In the genomic region with DNA sequence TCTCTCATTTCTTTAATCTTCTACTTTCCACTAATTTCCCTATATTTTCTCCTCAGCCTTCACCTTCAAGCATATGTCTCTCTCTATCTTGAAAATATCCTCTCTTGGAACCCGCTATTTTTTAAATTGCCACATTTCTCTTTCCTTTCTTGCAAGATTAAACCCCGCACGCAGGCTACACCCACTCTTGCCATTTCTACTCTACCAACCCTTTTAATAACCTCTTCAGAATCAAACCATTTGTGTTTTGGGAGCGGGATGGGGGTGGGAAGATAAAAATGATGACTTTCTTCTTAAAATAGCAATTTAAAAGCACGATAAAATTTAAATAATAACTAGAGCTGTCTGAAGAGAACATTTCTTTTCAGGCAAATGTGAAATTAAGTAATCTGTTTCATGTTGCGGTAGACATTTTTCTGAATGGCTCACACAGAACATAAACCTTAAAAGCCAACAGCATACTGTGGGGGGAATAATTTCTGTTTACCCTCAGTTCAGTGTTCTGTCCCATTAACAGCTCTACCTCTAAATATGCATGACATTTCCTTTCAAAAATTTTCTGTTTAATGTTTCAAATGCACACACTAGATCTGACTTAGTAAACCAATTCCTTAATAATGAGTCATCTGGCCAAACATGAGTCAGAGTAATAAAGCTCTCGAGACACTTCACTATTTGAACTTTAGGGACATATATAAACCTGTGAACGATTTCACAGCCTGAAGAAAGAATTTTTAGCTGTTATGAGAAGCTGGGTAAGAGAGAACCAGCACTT, we compare ENCODE assay signal across 1 cellular context.
TF ChIP-seq lines count a peak whose summit lies in the region.

No MANE protein-coding gene starts in this region.

TF ChIP-seq in HEK293, 187 proteins besides CTCF, POLR2A, EP300 and RAD21 (continued from another document and continues in another):
- TF ChIP-seq, protein P1, sequence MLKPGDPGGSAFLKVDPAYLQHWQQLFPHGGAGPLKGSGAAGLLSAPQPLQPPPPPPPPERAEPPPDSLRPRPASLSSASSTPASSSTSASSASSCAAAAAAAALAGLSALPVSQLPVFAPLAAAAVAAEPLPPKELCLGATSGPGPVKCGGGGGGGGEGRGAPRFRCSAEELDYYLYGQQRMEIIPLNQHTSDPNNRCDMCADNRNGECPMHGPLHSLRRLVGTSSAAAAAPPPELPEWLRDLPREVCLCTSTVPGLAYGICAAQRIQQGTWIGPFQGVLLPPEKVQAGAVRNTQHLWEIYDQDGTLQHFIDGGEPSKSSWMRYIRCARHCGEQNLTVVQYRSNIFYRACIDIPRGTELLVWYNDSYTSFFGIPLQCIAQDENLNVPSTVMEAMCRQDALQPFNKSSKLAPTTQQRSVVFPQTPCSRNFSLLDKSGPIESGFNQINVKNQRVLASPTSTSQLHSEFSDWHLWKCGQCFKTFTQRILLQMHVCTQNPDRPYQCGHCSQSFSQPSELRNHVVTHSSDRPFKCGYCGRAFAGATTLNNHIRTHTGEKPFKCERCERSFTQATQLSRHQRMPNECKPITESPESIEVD (tag by site-specific recombination; IDR thresholded peaks at IDR 0.05): peak; percentile 95
- TF ChIP-seq ZXDB (tag by site-specific recombination; IDR thresholded peaks at IDR 0.05) (peak; percentile 32; the same call in 1 of the 2 replicates), ZBTB20 (tag by site-specific recombination; IDR thresholded peaks at IDR 0.05) (no peak), ZNF366 (tag by site-specific recombination; conservative IDR thresholded peaks at IDR 0.05) (peak; percentile 74), ZNF335 (tag by site-specific recombination; conservative IDR thresholded peaks at IDR 0.05) (peak; percentile 35; the same call in 1 of the 2 replicates), ZBTB7A (tag by site-specific recombination; IDR thresholded peaks at IDR 0.05; ENCODE audit: low read depth) (no peak), SETDB1 (IDR thresholded peaks at IDR 0.05; ENCODE audit: insufficient read length, low read length) (peak; percentile 14), ZNF341 (tag by site-specific recombination; IDR thresholded peaks at IDR 0.05; ENCODE audit: low read depth) (no peak), ZBTB1 (tag by site-specific recombination; IDR thresholded peaks at IDR 0.05) (no peak), ZNF510 (tag by site-specific recombination; IDR thresholded peaks at IDR 0.05; ENCODE audit: insufficient replicate concordance) (no peak), ZNF629 (tag by site-specific recombination; IDR thresholded peaks at IDR 0.05) (peak; percentile 80), ZNF544 (tag by site-specific recombination; IDR thresholded peaks at IDR 0.05) (no peak), ZFP69B (tag by site-specific recombination; IDR thresholded peaks at IDR 0.05) (peak; percentile 49; the same call in 1 of the 2 replicates), SP3 (tag by site-specific recombination; IDR thresholded peaks at IDR 0.05) (peak; percentile 26; the same call in 1 of the 2 replicates), OSR2 (tag by site-specific recombination; IDR thresholded peaks at IDR 0.05) (peak; percentile 15; the same call in 1 of the 2 replicates), GLI4 (tag by site-specific recombination; IDR thresholded peaks at IDR 0.05) (no peak), ZNF132 (tag by site-specific recombination; IDR thresholded peaks at IDR 0.05; ENCODE audit: borderline replicate concordance) (no peak), ZNF768 (tag by site-specific recombination; IDR thresholded peaks at IDR 0.05) (no peak), ZSCAN23 (tag by site-specific recombination; IDR thresholded peaks at IDR 0.05) (0 out of 2 replicates have a peak, but pooled peaks have one; percentile 33), WT1 (tag by site-specific recombination; IDR thresholded peaks at IDR 0.05) (no peak), SP7 (tag by site-specific recombination; IDR thresholded peaks at IDR 0.05) (peak; percentile 62; the same call in 1 of the 2 replicates), FEZF1 (tag by site-specific recombination; IDR thresholded peaks at IDR 0.05) (0 out of 2 replicates have a peak, but pooled peaks have one; percentile 37), ZNF530 (tag by site-specific recombination; IDR thresholded peaks at IDR 0.05; ENCODE audit: low read depth) (no peak), ZNF239 (tag by site-specific recombination; IDR thresholded peaks at IDR 0.05) (no peak), PRDM1 (tag by site-specific recombination; IDR thresholded peaks at IDR 0.05) (peak; percentile 22; the same call in 1 of the 2 replicates)
- TF ChIP-seq, protein P2, sequence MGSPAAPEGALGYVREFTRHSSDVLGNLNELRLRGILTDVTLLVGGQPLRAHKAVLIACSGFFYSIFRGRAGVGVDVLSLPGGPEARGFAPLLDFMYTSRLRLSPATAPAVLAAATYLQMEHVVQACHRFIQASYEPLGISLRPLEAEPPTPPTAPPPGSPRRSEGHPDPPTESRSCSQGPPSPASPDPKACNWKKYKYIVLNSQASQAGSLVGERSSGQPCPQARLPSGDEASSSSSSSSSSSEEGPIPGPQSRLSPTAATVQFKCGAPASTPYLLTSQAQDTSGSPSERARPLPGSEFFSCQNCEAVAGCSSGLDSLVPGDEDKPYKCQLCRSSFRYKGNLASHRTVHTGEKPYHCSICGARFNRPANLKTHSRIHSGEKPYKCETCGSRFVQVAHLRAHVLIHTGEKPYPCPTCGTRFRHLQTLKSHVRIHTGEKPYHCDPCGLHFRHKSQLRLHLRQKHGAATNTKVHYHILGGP (tag by site-specific recombination; IDR thresholded peaks at IDR 0.05): no peak
- TF ChIP-seq, protein P3, sequence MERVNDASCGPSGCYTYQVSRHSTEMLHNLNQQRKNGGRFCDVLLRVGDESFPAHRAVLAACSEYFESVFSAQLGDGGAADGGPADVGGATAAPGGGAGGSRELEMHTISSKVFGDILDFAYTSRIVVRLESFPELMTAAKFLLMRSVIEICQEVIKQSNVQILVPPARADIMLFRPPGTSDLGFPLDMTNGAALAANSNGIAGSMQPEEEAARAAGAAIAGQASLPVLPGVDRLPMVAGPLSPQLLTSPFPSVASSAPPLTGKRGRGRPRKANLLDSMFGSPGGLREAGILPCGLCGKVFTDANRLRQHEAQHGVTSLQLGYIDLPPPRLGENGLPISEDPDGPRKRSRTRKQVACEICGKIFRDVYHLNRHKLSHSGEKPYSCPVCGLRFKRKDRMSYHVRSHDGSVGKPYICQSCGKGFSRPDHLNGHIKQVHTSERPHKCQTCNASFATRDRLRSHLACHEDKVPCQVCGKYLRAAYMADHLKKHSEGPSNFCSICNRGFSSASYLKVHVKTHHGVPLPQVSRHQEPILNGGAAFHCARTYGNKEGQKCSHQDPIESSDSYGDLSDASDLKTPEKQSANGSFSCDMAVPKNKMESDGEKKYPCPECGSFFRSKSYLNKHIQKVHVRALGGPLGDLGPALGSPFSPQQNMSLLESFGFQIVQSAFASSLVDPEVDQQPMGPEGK (tag by site-specific recombination; IDR thresholded peaks at IDR 0.05): 0 out of 2 replicates have a peak, but pooled peaks have one; percentile 26
- TF ChIP-seq, protein P4, sequence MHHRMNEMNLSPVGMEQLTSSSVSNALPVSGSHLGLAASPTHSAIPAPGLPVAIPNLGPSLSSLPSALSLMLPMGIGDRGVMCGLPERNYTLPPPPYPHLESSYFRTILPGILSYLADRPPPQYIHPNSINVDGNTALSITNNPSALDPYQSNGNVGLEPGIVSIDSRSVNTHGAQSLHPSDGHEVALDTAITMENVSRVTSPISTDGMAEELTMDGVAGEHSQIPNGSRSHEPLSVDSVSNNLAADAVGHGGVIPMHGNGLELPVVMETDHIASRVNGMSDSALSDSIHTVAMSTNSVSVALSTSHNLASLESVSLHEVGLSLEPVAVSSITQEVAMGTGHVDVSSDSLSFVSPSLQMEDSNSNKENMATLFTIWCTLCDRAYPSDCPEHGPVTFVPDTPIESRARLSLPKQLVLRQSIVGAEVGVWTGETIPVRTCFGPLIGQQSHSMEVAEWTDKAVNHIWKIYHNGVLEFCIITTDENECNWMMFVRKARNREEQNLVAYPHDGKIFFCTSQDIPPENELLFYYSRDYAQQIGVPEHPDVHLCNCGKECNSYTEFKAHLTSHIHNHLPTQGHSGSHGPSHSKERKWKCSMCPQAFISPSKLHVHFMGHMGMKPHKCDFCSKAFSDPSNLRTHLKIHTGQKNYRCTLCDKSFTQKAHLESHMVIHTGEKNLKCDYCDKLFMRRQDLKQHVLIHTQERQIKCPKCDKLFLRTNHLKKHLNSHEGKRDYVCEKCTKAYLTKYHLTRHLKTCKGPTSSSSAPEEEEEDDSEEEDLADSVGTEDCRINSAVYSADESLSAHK (tag by site-specific recombination; IDR thresholded peaks at IDR 0.05): peak; percentile 27; the same call in 1 of the 2 replicates
- TF ChIP-seq, protein P5, sequence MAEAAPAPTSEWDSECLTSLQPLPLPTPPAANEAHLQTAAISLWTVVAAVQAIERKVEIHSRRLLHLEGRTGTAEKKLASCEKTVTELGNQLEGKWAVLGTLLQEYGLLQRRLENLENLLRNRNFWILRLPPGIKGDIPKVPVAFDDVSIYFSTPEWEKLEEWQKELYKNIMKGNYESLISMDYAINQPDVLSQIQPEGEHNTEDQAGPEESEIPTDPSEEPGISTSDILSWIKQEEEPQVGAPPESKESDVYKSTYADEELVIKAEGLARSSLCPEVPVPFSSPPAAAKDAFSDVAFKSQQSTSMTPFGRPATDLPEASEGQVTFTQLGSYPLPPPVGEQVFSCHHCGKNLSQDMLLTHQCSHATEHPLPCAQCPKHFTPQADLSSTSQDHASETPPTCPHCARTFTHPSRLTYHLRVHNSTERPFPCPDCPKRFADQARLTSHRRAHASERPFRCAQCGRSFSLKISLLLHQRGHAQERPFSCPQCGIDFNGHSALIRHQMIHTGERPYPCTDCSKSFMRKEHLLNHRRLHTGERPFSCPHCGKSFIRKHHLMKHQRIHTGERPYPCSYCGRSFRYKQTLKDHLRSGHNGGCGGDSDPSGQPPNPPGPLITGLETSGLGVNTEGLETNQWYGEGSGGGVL (tag by site-specific recombination; IDR thresholded peaks at IDR 0.05): peak; percentile 58
- TF ChIP-seq, protein P6, sequence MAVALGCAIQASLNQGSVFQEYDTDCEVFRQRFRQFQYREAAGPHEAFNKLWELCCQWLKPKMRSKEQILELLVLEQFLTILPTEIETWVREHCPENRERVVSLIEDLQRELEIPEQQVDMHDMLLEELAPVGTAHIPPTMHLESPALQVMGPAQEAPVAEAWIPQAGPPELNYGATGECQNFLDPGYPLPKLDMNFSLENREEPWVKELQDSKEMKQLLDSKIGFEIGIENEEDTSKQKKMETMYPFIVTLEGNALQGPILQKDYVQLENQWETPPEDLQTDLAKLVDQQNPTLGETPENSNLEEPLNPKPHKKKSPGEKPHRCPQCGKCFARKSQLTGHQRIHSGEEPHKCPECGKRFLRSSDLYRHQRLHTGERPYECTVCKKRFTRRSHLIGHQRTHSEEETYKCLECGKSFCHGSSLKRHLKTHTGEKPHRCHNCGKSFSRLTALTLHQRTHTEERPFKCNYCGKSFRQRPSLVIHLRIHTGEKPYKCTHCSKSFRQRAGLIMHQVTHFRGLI (tag by site-specific recombination; IDR thresholded peaks at IDR 0.05): no peak
- TF ChIP-seq, protein P7, sequence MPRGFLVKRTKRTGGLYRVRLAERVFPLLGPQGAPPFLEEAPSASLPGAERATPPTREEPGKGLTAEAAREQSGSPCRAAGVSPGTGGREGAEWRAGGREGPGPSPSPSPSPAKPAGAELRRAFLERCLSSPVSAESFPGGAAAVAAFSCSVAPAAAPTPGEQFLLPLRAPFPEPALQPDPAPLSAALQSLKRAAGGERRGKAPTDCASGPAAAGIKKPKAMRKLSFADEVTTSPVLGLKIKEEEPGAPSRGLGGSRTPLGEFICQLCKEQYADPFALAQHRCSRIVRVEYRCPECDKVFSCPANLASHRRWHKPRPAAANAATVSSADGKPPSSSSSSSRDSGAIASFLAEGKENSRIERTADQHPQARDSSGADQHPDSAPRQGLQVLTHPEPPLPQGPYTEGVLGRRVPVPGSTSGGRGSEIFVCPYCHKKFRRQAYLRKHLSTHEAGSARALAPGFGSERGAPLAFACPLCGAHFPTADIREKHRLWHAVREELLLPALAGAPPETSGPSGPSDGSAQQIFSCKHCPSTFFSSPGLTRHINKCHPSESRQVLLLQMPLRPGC (tag by site-specific recombination; IDR thresholded peaks at IDR 0.05): no peak
- TF ChIP-seq, protein P8, sequence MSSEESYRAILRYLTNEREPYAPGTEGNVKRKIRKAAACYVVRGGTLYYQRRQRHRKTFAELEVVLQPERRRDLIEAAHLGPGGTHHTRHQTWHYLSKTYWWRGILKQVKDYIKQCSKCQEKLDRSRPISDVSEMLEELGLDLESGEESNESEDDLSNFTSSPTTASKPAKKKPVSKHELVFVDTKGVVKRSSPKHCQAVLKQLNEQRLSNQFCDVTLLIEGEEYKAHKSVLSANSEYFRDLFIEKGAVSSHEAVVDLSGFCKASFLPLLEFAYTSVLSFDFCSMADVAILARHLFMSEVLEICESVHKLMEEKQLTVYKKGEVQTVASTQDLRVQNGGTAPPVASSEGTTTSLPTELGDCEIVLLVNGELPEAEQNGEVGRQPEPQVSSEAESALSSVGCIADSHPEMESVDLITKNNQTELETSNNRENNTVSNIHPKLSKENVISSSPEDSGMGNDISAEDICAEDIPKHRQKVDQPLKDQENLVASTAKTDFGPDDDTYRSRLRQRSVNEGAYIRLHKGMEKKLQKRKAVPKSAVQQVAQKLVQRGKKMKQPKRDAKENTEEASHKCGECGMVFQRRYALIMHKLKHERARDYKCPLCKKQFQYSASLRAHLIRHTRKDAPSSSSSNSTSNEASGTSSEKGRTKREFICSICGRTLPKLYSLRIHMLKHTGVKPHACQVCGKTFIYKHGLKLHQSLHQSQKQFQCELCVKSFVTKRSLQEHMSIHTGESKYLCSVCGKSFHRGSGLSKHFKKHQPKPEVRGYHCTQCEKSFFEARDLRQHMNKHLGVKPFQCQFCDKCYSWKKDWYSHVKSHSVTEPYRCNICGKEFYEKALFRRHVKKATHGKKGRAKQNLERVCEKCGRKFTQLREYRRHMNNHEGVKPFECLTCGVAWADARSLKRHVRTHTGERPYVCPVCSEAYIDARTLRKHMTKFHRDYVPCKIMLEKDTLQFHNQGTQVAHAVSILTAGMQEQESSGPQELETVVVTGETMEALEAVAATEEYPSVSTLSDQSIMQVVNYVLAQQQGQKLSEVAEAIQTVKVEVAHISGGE (tag by site-specific recombination; conservative IDR thresholded peaks at IDR 0.05; ENCODE audit: low read depth): no peak
- TF ChIP-seq, protein P9, sequence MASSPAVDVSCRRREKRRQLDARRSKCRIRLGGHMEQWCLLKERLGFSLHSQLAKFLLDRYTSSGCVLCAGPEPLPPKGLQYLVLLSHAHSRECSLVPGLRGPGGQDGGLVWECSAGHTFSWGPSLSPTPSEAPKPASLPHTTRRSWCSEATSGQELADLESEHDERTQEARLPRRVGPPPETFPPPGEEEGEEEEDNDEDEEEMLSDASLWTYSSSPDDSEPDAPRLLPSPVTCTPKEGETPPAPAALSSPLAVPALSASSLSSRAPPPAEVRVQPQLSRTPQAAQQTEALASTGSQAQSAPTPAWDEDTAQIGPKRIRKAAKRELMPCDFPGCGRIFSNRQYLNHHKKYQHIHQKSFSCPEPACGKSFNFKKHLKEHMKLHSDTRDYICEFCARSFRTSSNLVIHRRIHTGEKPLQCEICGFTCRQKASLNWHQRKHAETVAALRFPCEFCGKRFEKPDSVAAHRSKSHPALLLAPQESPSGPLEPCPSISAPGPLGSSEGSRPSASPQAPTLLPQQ (tag by site-specific recombination; IDR thresholded peaks at IDR 0.05): peak; percentile 62
